ENCODE assay signal across 1 cellular context in the genomic region with DNA sequence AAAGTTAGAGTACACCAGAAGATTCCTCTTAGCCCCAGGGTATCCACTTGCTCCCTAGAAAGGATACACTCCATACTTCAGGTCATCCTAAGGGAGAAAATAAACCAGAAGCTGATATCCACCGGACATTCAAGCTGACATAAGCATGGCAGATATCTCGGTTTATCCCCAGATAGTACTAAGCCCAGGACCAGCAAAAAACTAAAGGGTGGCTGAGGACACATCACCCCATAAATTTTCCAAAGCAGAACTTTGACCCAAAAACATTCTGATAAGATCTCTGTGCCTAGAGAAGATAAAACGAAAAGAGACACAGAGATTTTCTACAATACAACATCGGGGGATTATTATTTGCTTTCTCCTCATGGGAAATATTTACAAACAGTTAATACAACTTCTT.
TF ChIP-seq lines count a peak whose summit lies in the region.

No MANE protein-coding gene starts in this region.

TF ChIP-seq in K562, 482 proteins besides CTCF, POLR2A, EP300 and RAD21:
- TF ChIP-seq BRD4 (IDR thresholded peaks at IDR 0.05) = no peak
- no peak for TF ChIP-seq ZNF175 (CRISPR knock-in tag; IDR thresholded peaks at IDR 0.05; ENCODE audit: low read depth)
- TF ChIP-seq FOXJ2 (tag; IDR thresholded peaks at IDR 0.05) = 0 out of 2 replicates have a peak, but pooled peaks have one; percentile 59
- TF ChIP-seq, protein P1, sequence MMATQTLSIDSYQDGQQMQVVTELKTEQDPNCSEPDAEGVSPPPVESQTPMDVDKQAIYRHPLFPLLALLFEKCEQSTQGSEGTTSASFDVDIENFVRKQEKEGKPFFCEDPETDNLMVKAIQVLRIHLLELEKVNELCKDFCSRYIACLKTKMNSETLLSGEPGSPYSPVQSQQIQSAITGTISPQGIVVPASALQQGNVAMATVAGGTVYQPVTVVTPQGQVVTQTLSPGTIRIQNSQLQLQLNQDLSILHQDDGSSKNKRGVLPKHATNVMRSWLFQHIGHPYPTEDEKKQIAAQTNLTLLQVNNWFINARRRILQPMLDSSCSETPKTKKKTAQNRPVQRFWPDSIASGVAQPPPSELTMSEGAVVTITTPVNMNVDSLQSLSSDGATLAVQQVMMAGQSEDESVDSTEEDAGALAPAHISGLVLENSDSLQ (IDR thresholded peaks at IDR 0.05) = peak; percentile 41; the same call in 1 of the 2 replicates
- peak in 1 of 2 experiments; percentile 39; a peak in 1 of 4 replicates for TF ChIP-seq RCOR1 (IDR thresholded peaks at IDR 0.05; ENCODE audit: borderline replicate concordance in 1 of 2, low read depth in 2 of 2, low read length in 2 of 2)
- TF ChIP-seq NR2C2 (CRISPR knock-in tag; IDR thresholded peaks at IDR 0.05) = no peak
- peak; percentile 36; the same call in 1 of the 2 replicates for TF ChIP-seq NR2C2 (tag; IDR thresholded peaks at IDR 0.05)
- TF ChIP-seq LEF1 (IDR thresholded peaks at IDR 0.05) = no peak
- no peak for TF ChIP-seq PBX2 (CRISPR knock-in tag; IDR thresholded peaks at IDR 0.05; ENCODE audit: low read depth)
- peak; percentile 67 for TF ChIP-seq PBX2 (tag; conservative IDR thresholded peaks at IDR 0.05; ENCODE audit: low read depth)
- no peak for TF ChIP-seq ESRRB (CRISPR knock-in tag; IDR thresholded peaks at IDR 0.05; ENCODE audit: borderline replicate concordance)
- TF ChIP-seq FOXP1 (CRISPR knock-in tag; IDR thresholded peaks at IDR 0.05) = no peak
- TF ChIP-seq MEIS2 (IDR thresholded peaks at IDR 0.05; ENCODE audit: partially characterized antibody) = peak; percentile 80
- no peak for TF ChIP-seq NR2C1 (IDR thresholded peaks at IDR 0.05)
- peak; percentile 75 for TF ChIP-seq NR2C1 (tag; IDR thresholded peaks at IDR 0.05)
TF ChIP-seq in K562: peak in this region for 7.
